In genomic region chr2:161436411-161436810, GRCh38 we compare ENCODE assay signal across 22 cellular contexts. TPM values are rescaled to one million over a fixed set of nuclear protein-coding genes. Genes with fewer than 3 reads are reported as not detected.
DNase-seq lines count a peak whose midpoint lies in the region; ATAC-seq, FAIRE-seq and TF ChIP-seq lines count a peak whose summit lies in the region.
"Had no signal": no experiment of that assay in that cellular context is flagged by ENCODE, and none has a peak within 500 bp of the region (broad histone marks: within the 10 kb centered on the region; RNA-seq: fewer than 3 reads in every experiment).

No MANE protein-coding gene starts in this region.

- no peak overlapping the region for H3K27ac ChIP-seq in MM.1S (ENCODE audit: low read length)
- H3K27ac ChIP-seq: gastroesophageal sphincter, thoracic aorta, WERI-Rb-1 had no signal

- intact Hi-C loops in natural killer cell (cut with micrococcal nuclease), result no loop called here

- FAIRE-seq in frontal cortex (lab: Jason Lieb, UNC), result no peak

- H3K27ac Mint-ChIP-seq in natural killer cell, result no peak overlapping the region
- H3K27ac Mint-ChIP-seq: CD4-positive, CD25-positive, alpha-beta regulatory T cell had no signal

- no peaks in the 10 kb centered on the region for H3K36me3 ChIP-seq in MM.1S (replicated peaks; ENCODE audit: insufficient read depth, low read length)
- H3K36me3 ChIP-seq: gastroesophageal sphincter, thoracic aorta, WERI-Rb-1 had no signal

- no peak overlapping the region for H2AFZ ChIP-seq in MM.1S (ENCODE audit: low read length)

- peaks cover 0 to 2% of the 10 kb centered on the region in 2 donors for H3K9me3 Mint-ChIP-seq in natural killer cell
- H3K9me3 Mint-ChIP-seq: neural crest cell had no signal

- H3K36me3 Mint-ChIP-seq in natural killer cell, result no peaks in the 10 kb centered on the region
- H3K36me3 Mint-ChIP-seq: CD4-positive, CD25-positive, alpha-beta regulatory T cell had no signal

- H3K4me1 ChIP-seq in MM.1S (ENCODE audit: low read length), result no peaks in the 10 kb centered on the region
- H3K4me1 ChIP-seq: gastroesophageal sphincter had no signal

- H3F3A ChIP-seq in MM.1S (ENCODE audit: insufficient read depth, low read length), result no peaks in the 10 kb centered on the region

- H3K4me1 Mint-ChIP-seq in natural killer cell, result no peaks in the 10 kb centered on the region
- H3K4me1 Mint-ChIP-seq: CD4-positive, CD25-positive, alpha-beta regulatory T cell had no signal

- no peak for ATAC-seq in natural killer cell
- ATAC-seq: gastroesophageal sphincter had no signal

- no peak overlapping the region for H3K4me3 Mint-ChIP-seq in natural killer cell
- H3K4me3 Mint-ChIP-seq: CD4-positive, CD25-positive, alpha-beta regulatory T cell; neural crest cell had no signal

- H3K4me2 ChIP-seq in MM.1S (ENCODE audit: low read depth, low read length), result no peak overlapping the region

- H3K9ac ChIP-seq in MM.1S (ENCODE audit: low read length), result no peak overlapping the region

- H3K9me2 ChIP-seq in MM.1S (replicated peaks; ENCODE audit: insufficient read depth, low read length), result no peaks in the 10 kb centered on the region

- H3K27me3 Mint-ChIP-seq in natural killer cell (ENCODE audit: low read depth in 2 of 2), result peaks cover 27 to 54% of the 10 kb centered on the region in 2 donors

- H3K27me3 ChIP-seq in MM.1S (replicated peaks; ENCODE audit: insufficient read depth, low read length), result no peaks in the 10 kb centered on the region

- no peaks in the 10 kb centered on the region for H3K9me3 ChIP-seq in MM.1S (replicated peaks; ENCODE audit: insufficient read depth, low read length)
- H3K9me3 ChIP-seq: thoracic aorta had no signal

- no peaks in the 10 kb centered on the region for H4K20me1 ChIP-seq in MM.1S (ENCODE audit: insufficient read depth, low read length)

- peak; percentile 74 for DNase-seq in EL
- peak; percentile 79 for DNase-seq in NCI-H226
- peak; percentile 89 for DNase-seq in epithelial cell of esophagus (ENCODE audit: low read depth)
- peak; percentile 49 for DNase-seq in renal cortical epithelial cell (ENCODE audit: low read depth)
- DNase-seq in frontal cortex (ENCODE audit: low spot score in 2 of 2), result no peak
- no peak for DNase-seq in natural killer cell
- DNase-seq in MM.1S, result no peak
- DNase-seq: activated effector memory CD4-positive, alpha-beta T cell treated with Interleukin-2 at 50 U/mL for 16 hours; aorta; CD4-positive, CD25-positive, alpha-beta regulatory T cell; DMS79; dorsolateral prefrontal cortex; NCI-H187 treated with DMSO at 0.1 percent for 48 hours; NCI-H510A treated with DMSO at 0.1 percent for 48 hours; OCI-M1; retina; SW 1271; WERI-Rb-1 had no signal

- no peaks in the 10 kb centered on the region for H3K79me2 ChIP-seq in MM.1S (ENCODE audit: low read length)

- no peak for TF ChIP-seq CTCF in epithelial cell of esophagus (IDR thresholded peaks at IDR 0.05; ENCODE audit: insufficient read depth, low read depth, low read length, missing control alignments)
- TF ChIP-seq CTCF in natural killer cell (IDR thresholded peaks at IDR 0.05), result no peak
- TF ChIP-seq CTCF in MM.1S (IDR thresholded peaks at IDR 0.05; ENCODE audit: low read length), result no peak

- H3K4me3 ChIP-seq in epithelial cell of esophagus (ENCODE audit: low read length) (no peak overlapping the region), MM.1S (ENCODE audit: low read length) (no peak overlapping the region)
- H3K4me3 ChIP-seq: dorsolateral prefrontal cortex, gastroesophageal sphincter, thoracic aorta had no signal

RNA-seq across cellular contexts. Expression of gene TBR1, which starts 20.3 kb away (rescaled TPM):
- total RNA-seq in renal cortical epithelial cell (under 0.01 TPM in 1 of 2 replicates, not detected in the other), frontal cortex (73.8 TPM), natural killer cell (not detected)
- total RNA-seq: aorta, gastroesophageal sphincter, lung microvascular endothelial cell, thoracic aorta had no signal

Comparison
In these comparisons a context has a peak if more than half of its experiments do, and no peak if none do; other contexts are left out.
1. DNase-seq: peak in EL (single experiment), NCI-H226 (single experiment), epithelial cell of esophagus (single experiment) and renal cortical epithelial cell (single experiment); none in frontal cortex (0 of 2), natural killer cell (single experiment) and MM.1S (single experiment).
2. RNA of gene TBR1, which starts 20.3 kb away (total RNA-seq): 73.8 TPM in frontal cortex (single experiment); not detected in natural killer cell and under 0.01 TPM in renal cortical epithelial cell; every median in the first group is over 10 times any median in the second.